In the genomic region with DNA sequence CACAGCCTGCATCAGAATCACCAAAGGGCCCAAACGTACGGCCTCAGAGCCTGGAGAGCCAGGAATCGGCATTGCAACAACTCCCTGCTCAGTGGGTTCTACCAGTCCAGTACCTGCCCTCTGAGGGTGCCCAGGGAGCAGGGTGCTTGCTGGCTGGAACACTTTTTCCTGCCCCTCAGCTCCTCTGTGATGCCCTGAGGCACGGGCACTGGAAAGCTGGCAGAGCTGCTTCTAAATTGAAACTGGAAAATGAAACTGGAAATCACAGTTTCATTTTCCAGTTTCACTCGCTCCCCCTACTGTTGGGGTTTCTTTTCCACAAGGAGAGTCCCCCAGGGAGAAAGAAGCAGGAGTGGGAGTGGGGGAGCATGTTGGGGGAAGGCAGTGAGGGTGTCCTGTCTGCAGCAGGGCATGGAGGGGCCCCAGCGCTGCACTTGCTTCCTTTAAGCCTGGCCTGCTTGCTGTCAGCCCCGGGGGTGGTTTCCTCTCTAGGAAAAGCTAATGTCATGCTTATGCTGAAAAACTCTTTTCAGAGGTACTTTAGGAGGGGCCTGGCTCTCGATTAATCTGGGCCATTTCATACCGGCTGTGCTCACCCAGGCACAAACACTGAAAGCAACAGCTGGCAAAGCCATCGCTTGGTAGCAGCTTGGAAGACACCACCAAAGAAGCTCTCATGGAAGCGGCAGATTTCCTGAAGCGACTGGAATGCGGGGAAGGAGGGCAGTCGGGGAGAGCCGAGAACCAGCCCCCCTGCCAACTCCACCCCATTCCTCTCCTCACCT, we compare ENCODE assay signal across 8 cellular contexts. TPM values are rescaled to one million over a fixed set of nuclear protein-coding genes. Genes with fewer than 3 reads are reported as not detected.
DNase-seq lines count a peak whose midpoint lies in the region; ATAC-seq and TF ChIP-seq lines count a peak whose summit lies in the region.

No MANE protein-coding gene starts in this region.

- no peaks in the 10 kb centered on the region for H3K36me3 ChIP-seq in thyroid gland

- H3K27me3 ChIP-seq in thyroid gland = no peaks in the 10 kb centered on the region

- intact Hi-C loops in thyroid gland (cut with DNase I) = no loop called here

- ATAC-seq in activated T-cell treated with anti-CD3 and anti-CD28 coated beads, Interleukin-2, amount 50 U/mL, for 72 hours (replicated peaks in 1 of 2) = peak; percentile 12 to 24
- no peak for ATAC-seq in HG03280 (IDR thresholded peaks at IDR 0.05; ENCODE audit: unreplicated experiment)

- TF ChIP-seq POLR2A in thyroid gland (IDR thresholded peaks at IDR 0.05) = no peak

- WGBS in thyroid gland, 2 donors = 22 to 27% methylated on average over 14 to 15 of the region's 15 CpGs

- peak; percentile 57 for DNase-seq in stimulated activated CD4-positive, alpha-beta T cell treated with anti-CD3 and anti-CD28 coated beads, Interleukin-15, amount 100 ng/mL, for 24 hours
- no peak for DNase-seq in stimulated activated CD4-positive, alpha-beta T cell treated with anti-CD3 and anti-CD28 coated beads, Interleukin-2, amount 100 ng/mL, for 48 hours
- DNase-seq in activated T-cell treated with anti-CD3 and anti-CD28 coated beads, Interleukin-2, amount 50 U/mL, for 72 hours = peak in 1 of 2 donors; percentile 45
- DNase-seq in left kidney (ENCODE audit: low read depth, low spot score) (peak; percentile 54), thyroid gland (peak; percentile 60 to 66), GM20000 (ENCODE audit: low spot score) (no peak), GM13976 (ENCODE audit: low spot score) (no peak)

- H3K27me3 Mint-ChIP-seq in activated T-cell treated with anti-CD3 and anti-CD28 coated beads, Interleukin-2, amount 50 U/mL, for 72 hours (ENCODE audit: low read depth) = peaks cover 15% of the 10 kb centered on the region

- peaks cover 80% of the 10 kb centered on the region for H3K4me1 Mint-ChIP-seq in activated T-cell treated with anti-CD3 and anti-CD28 coated beads, Interleukin-2, amount 50 U/mL, for 72 hours (ENCODE audit: low read depth)

- peak overlapping the region; percentile 62 to 82 (median 80) for H3K27ac ChIP-seq in thyroid gland

- peaks cover 0 to 1% of the 10 kb centered on the region in 2 donors for H3K9me3 Mint-ChIP-seq in activated T-cell treated with anti-CD3 and anti-CD28 coated beads, Interleukin-2, amount 50 U/mL, for 72 hours

- no peaks in the 10 kb centered on the region for H3K9me3 ChIP-seq in thyroid gland

- peak overlapping the region; percentile 12 for H3K27ac Mint-ChIP-seq in activated T-cell treated with anti-CD3 and anti-CD28 coated beads, Interleukin-2, amount 50 U/mL, for 72 hours

- no peak overlapping the region for H3K4me3 ChIP-seq in thyroid gland (replicated peaks in 1 of 3)

- H3K36me3 Mint-ChIP-seq in activated T-cell treated with anti-CD3 and anti-CD28 coated beads, Interleukin-2, amount 50 U/mL, for 72 hours (ENCODE audit: insufficient read depth in 2 of 2) = peaks cover 7 to 14% of the 10 kb centered on the region in 2 donors

- in situ Hi-C loops in GM13976 (cut with MboI; ENCODE audit: low sequenced_read_pairs, unreplicated experiment) = no loop called here

- H3K4me1 ChIP-seq in thyroid gland = peaks cover 13 to 47% of the 10 kb centered on the region in 2 donors

- H3K4me3 Mint-ChIP-seq in activated T-cell treated with anti-CD3 and anti-CD28 coated beads, Interleukin-2, amount 50 U/mL, for 72 hours = peak overlapping the region; percentile 81 to 84

- TF ChIP-seq CTCF in thyroid gland (IDR thresholded peaks at IDR 0.05) (peak in 2 of 6 experiments; percentile 19 to 21), GM20000 (IDR thresholded peaks at IDR 0.05; ENCODE audit: extremely low read depth, missing control alignments) (no peak), GM13976 (IDR thresholded peaks at IDR 0.05; ENCODE audit: borderline replicate concordance, control extremely low read depth, extremely low read depth, insufficient read depth, missing control alignments) (no peak)

RNA-seq across cellular contexts. Expression of gene IRF1, which starts 26.2 kb away (rescaled TPM):
- total RNA-seq in activated T-cell treated with anti-CD3 and anti-CD28 coated beads, Interleukin-2, amount 50 U/mL, for 72 hours = 100 to 1,000 TPM; 212 to 226 TPM
- total RNA-seq in thyroid gland = 10 to 100 TPM; 24.6 to 49.7 (median 32.1) TPM

Comparison
In these comparisons a context has a peak if more than half of its experiments do, and no peak if none do; other contexts are left out.
1. DNase-seq: peak in stimulated activated CD4-positive, alpha-beta T cell treated with anti-CD3 and anti-CD28 coated beads, Interleukin-15, amount 100 ng/mL, for 24 hours (single experiment), left kidney (single experiment) and thyroid gland (2 of 2); none in stimulated activated CD4-positive, alpha-beta T cell treated with anti-CD3 and anti-CD28 coated beads, Interleukin-2, amount 100 ng/mL, for 48 hours (0 of 2), GM20000 (single experiment) and GM13976 (single experiment).
2. RNA of gene IRF1, which starts 26.2 kb away (total RNA-seq): 212 to 226 TPM in activated T-cell treated with anti-CD3 and anti-CD28 coated beads, Interleukin-2, amount 50 U/mL, for 72 hours; 24.6 to 49.7 TPM in thyroid gland; every median in the first group is over 4 times any median in the second.